ENCODE assay signal across 8 cellular contexts in genomic region chr5:33440482-33441240, GRCh38. TPM values are rescaled to one million over a fixed set of nuclear protein-coding genes. Genes with fewer than 3 reads are reported as not detected.
DNase-seq lines count a peak whose midpoint lies in the region; ATAC-seq and TF ChIP-seq lines count a peak whose summit lies in the region.

TARS1 (plus strand) TSS chr5:33440965; CDS start chr5:33441087, 122 bp downstream.

- H3K27ac ChIP-seq in SK-N-SH (ENCODE audit: low read depth in 2 of 2, low read length in 1 of 2), result peak within 1 kb of the TSS; percentile 99
- H3K27ac ChIP-seq in temporal lobe (ENCODE audit: low read depth, low read length), result peak within 1 kb of the TSS; percentile 83

- no peak for TF ChIP-seq RAD21 in SK-N-SH (IDR thresholded peaks at IDR 0.05; ENCODE audit: low read length)

- H3K79me2 ChIP-seq in SK-N-SH (ENCODE audit: insufficient read depth), result peaks cover 68% of the 10 kb centered on the region

- no peak for TF ChIP-seq CTCF in GM10248 (IDR thresholded peaks at IDR 0.05; ENCODE audit: control extremely low read depth, extremely low read depth, low read depth, missing control alignments)
- TF ChIP-seq CTCF in SK-N-SH (IDR thresholded peaks at IDR 0.05), result no peak

- peaks cover 19% of the 10 kb centered on the region in 2 experiments for H3K36me3 ChIP-seq in SK-N-SH (replicated peaks in 1 of 2; ENCODE audit: control insufficient read depth in 1 of 2, insufficient read depth in 2 of 2, low read length in 1 of 2)

- H4K20me1 ChIP-seq in SK-N-SH (ENCODE audit: insufficient read depth), result peaks cover 42% of the 10 kb centered on the region

- no peaks in the 10 kb centered on the region for H3K27me3 ChIP-seq in SK-N-SH (ENCODE audit: insufficient read depth)

- peak; percentile 95 for ATAC-seq in HG02610 (IDR thresholded peaks at IDR 0.05; ENCODE audit: unreplicated experiment)

- H2AFZ ChIP-seq in SK-N-SH (ENCODE audit: low read depth), result peak within 1 kb of the TSS; percentile 79

- H3K4me1 ChIP-seq in SK-N-SH (ENCODE audit: control insufficient read depth in 1 of 2, insufficient read depth in 2 of 2, low read depth in 1 of 2, low read length in 1 of 2), result peaks cover 8 to 10% of the 10 kb centered on the region in 2 experiments; a peak in 3 of 4 replicates

- peak within 1 kb of the TSS; percentile 94 for H3K9ac ChIP-seq in SK-N-SH

- CTCF ChIA-PET in GM10248 (lab: Yijun Ruan, JAX), result interaction anchor here (1.0 to 3.7 kb wide), 8 partner anchors 13 to 529 kb away, joined by 3 to 27 read pairs (median 4); no protein-coding TSS in a partner anchor
- CTCF ChIA-PET in SK-N-SH (lab: Yijun Ruan, JAX), result interaction anchor here (1.0 to 1.4 kb wide), 2 partner anchors 30 to 93 kb away, joined by 3 to 4 read pairs; no protein-coding TSS in a partner anchor

- peak in 1 of 2 experiments; percentile 47; a peak in 1 of 4 replicates for TF ChIP-seq EP300 in SK-N-SH (IDR thresholded peaks at IDR 0.05; ENCODE audit: borderline replicate concordance in 1 of 2, low read depth in 1 of 2, low read length in 1 of 2)

- POLR2A ChIA-PET in GM10248 (lab: Yijun Ruan, JAX), result interaction anchor here (1.0 kb wide), 1 partner anchor 223 kb away, joined by 4 read pairs; no protein-coding TSS in a partner anchor
- POLR2A ChIA-PET in SK-N-SH (lab: Yijun Ruan, JAX), result interaction anchor here (1.1 kb wide), 1 partner anchor 1489 kb away, joined by 5 read pairs; the partner anchor contains the start of gene DNAJC21

- no peaks in the 10 kb centered on the region for H3K9me2 ChIP-seq in SK-N-SH

- peak; percentile 96 for DNase-seq in GM10248 (ENCODE audit: extremely low spot score)
- peak; percentile 99 for DNase-seq in NCI-H1092 (lab: John Stamatoyannopoulos, UW)
- peak; percentile 91 for DNase-seq in SK-N-SH
- DNase-seq in activated naive CD4-positive, alpha-beta T cell treated with anti-CD3 and anti-CD28 coated beads, Interleukin-2, amount 50 U/mL, for 16 hours, result peak; percentile 95
- peak; percentile 100 for DNase-seq in glomerular endothelial cell (ENCODE audit: extremely low read depth, low read depth, low spot score)
- peak; percentile 95 for DNase-seq in occipital lobe (lab: John Stamatoyannopoulos, UW)

- WGBS in SK-N-SH (ENCODE audit: low lambda C conversion rate), result under 1% methylated on average over 30 of the region's 52 CpGs

- peak within 1 kb of the TSS; percentile 93 for H3K4me2 ChIP-seq in SK-N-SH

- H3F3A ChIP-seq in SK-N-SH (replicated peaks; ENCODE audit: insufficient read depth), result peaks cover 31% of the 10 kb centered on the region

- H3K9me3 ChIP-seq in SK-N-SH, result no peaks in the 10 kb centered on the region

- H3K4me3 ChIP-seq in SK-N-SH (ENCODE audit: low read depth in 2 of 2, low read length in 1 of 2), result peak within 1 kb of the TSS; percentile 90 to 94

TF ChIP-seq in SK-N-SH, 30 proteins besides CTCF, POLR2A, EP300 and RAD21:
- no peak for TF ChIP-seq TCF12 (IDR thresholded peaks at IDR 0.05)
- TF ChIP-seq TAF1 (IDR thresholded peaks at IDR 0.05; ENCODE audit: borderline replicate concordance, low read depth, low read length), result peak; percentile 56
- TF ChIP-seq GATA2 (CRISPR knock-in tag; IDR thresholded peaks at IDR 0.05), result peak; percentile 17; the same call in 1 of the 2 replicates
- peak; percentile 62; the same call in 1 of the 2 replicates for TF ChIP-seq YY1 (IDR thresholded peaks at IDR 0.05; ENCODE audit: low read depth)
- no peak for TF ChIP-seq EZH2phosphoT487 (IDR thresholded peaks at IDR 0.05; ENCODE audit: borderline replicate concordance, low read depth)
- TF ChIP-seq FOXM1 (IDR thresholded peaks at IDR 0.05; ENCODE audit: low read depth), result no peak
- TF ChIP-seq ZBTB33 (IDR thresholded peaks at IDR 0.05; ENCODE audit: borderline replicate concordance, low read depth), result no peak
- no peak for TF ChIP-seq FOXJ3 (CRISPR knock-in tag; IDR thresholded peaks at IDR 0.05)
- peak; percentile 78 for TF ChIP-seq GABPA (IDR thresholded peaks at IDR 0.05; ENCODE audit: low read depth)
- no peak for TF ChIP-seq USF2 (IDR thresholded peaks at IDR 0.05; ENCODE audit: borderline replicate concordance, low read depth, low read length)
- peak; percentile 95 for TF ChIP-seq MAX (IDR thresholded peaks at IDR 0.05; ENCODE audit: low read depth)
- peak; percentile 81 for TF ChIP-seq NRF1 (IDR thresholded peaks at IDR 0.05; ENCODE audit: low read depth, low read length)
- TF ChIP-seq IRF3 (IDR thresholded peaks at IDR 0.05; ENCODE audit: low read depth, low read length), result peak; percentile 29; the same call in 1 of the 2 replicates
- peak; percentile 19; the same call in 1 of the 2 replicates for TF ChIP-seq NFIC (IDR thresholded peaks at IDR 0.05; ENCODE audit: borderline replicate concordance)
- 0 out of 2 replicates have a peak, but pooled peaks have one; percentile 24 for TF ChIP-seq PBX3 (IDR thresholded peaks at IDR 0.05)
- TF ChIP-seq MXI1 (IDR thresholded peaks at IDR 0.05; ENCODE audit: low read depth, low read length), result no peak; the same call in 1 of the 2 replicates
- TF ChIP-seq MEF2A (IDR thresholded peaks at IDR 0.05; ENCODE audit: borderline replicate concordance, low read depth), result no peak
- TF ChIP-seq FOSL2 (IDR thresholded peaks at IDR 0.05; ENCODE audit: borderline replicate concordance, low read depth), result no peak
- peak; percentile 94 for TF ChIP-seq ELF1 (IDR thresholded peaks at IDR 0.05)
- peak; percentile 63; the same call in 1 of the 2 replicates for TF ChIP-seq SIN3A (IDR thresholded peaks at IDR 0.05; ENCODE audit: borderline replicate concordance, low read depth, low read length)
- TF ChIP-seq USF1 (IDR thresholded peaks at IDR 0.05; ENCODE audit: borderline replicate concordance, low read depth), result peak; percentile 17; the same call in 1 of the 2 replicates
- TF ChIP-seq CHD2 (IDR thresholded peaks at IDR 0.05; ENCODE audit: low read length, partially characterized antibody), result peak; percentile 23
- TF ChIP-seq RCOR1 (IDR thresholded peaks at IDR 0.05; ENCODE audit: low read length), result peak; percentile 64
- peak; percentile 67; the same call in 1 of the 2 replicates for TF ChIP-seq RFX5 (IDR thresholded peaks at IDR 0.05; ENCODE audit: low read length)
- peak; percentile 92 for TF ChIP-seq POLR2AphosphoS5 (IDR thresholded peaks at IDR 0.05; ENCODE audit: low read depth, low read length)

RNA-seq across cellular contexts. Expression of gene TARS1, which starts in this region (rescaled TPM):
- polyA plus RNA-seq in SK-N-SH (2012; rRNA removed), result 58.4 and 74.1 TPM in 2 replicates
- polyA plus RNA-seq in SK-N-SH (2012; cell fraction: cytosol; rRNA removed), result 79.7 and 97.9 TPM in 2 replicates
- 40.2 and 75.3 TPM in 2 replicates for polyA plus RNA-seq in SK-N-SH (2012; cell fraction: nucleus; rRNA removed)
- total RNA-seq in glomerular endothelial cell, result 127 and 165 TPM in 2 replicates
- 83.3 TPM for total RNA-seq in occipital lobe
- total RNA-seq in temporal lobe, result 87.3 TPM

Comparison
In these comparisons a context has a peak if more than half of its experiments do, and no peak if none do; other contexts are left out.
1. Peak in every context shown above with its lines: DNase-seq, ATAC-seq, H3K4me3 ChIP-seq and H3K27ac ChIP-seq.